7 cellular contexts compared by ENCODE assay signal in genomic region chr1:176204655-176205054, GRCh38. TPM values are rescaled to one million over a fixed set of nuclear protein-coding genes. Genes with fewer than 3 reads are reported as not detected.
DNase-seq lines count a peak whose midpoint lies in the region; ATAC-seq and TF ChIP-seq lines count a peak whose summit lies in the region.
"Not testable (repeated sequence)": the region's sequence is repeated elsewhere in the genome, so short reads cannot be mapped to it uniquely, and the experiment has no call there.

No MANE protein-coding gene starts in this region.

- not testable (repeated sequence) for H4K8ac ChIP-seq in trophoblast cell (ENCODE audit: low read depth, low read length)

- H4K12ac ChIP-seq in trophoblast cell (ENCODE audit: low read depth, low read length), result not testable (repeated sequence)

- not testable (repeated sequence) for H3K27ac ChIP-seq in MM.1S (ENCODE audit: low read length); trophoblast cell (ENCODE audit: low read depth, low read length)
- peak overlapping the region; percentile 99 for H3K27ac ChIP-seq in lower lobe of right lung

- H2AK5ac ChIP-seq in trophoblast cell (ENCODE audit: low read length), result not testable (repeated sequence)

- peaks cover 65% of the 10 kb centered on the region for H3K4me1 Mint-ChIP-seq in activated B cell treated with CpG ODN at 0.5 μM for 24 hours

- not testable (repeated sequence) for H3K9ac ChIP-seq in MM.1S (ENCODE audit: low read length); trophoblast cell (ENCODE audit: low read length)
- H3K9ac ChIP-seq in adipocyte (ENCODE audit: low read length), result peak overlapping the region; percentile 98

- no CpG with 5 or more reads among the region's 9 CpGs for WGBS in trophoblast cell (ENCODE audit: extremely low coverage, insufficient coverage, insufficient read length)

- not testable (repeated sequence) for H3K9me3 Mint-ChIP-seq in activated B cell treated with CpG ODN at 0.5 μM for 24 hours

- peaks cover 14% of the 10 kb centered on the region for H3K36me3 Mint-ChIP-seq in activated B cell treated with CpG ODN at 0.5 μM for 24 hours (ENCODE audit: low read depth)

- H3K36me3 ChIP-seq in MM.1S (replicated peaks; ENCODE audit: insufficient read depth, low read length); adipocyte (ENCODE audit: control insufficient read depth, insufficient read depth, low read length, severe bottlenecking); lower lobe of right lung; trophoblast cell (ENCODE audit: control insufficient read depth in 1 of 2, insufficient read depth in 2 of 2, low read length in 2 of 2): not testable (repeated sequence)

- not testable (repeated sequence) for H3K14ac ChIP-seq in trophoblast cell (ENCODE audit: low read length)

- not testable (repeated sequence) for ATAC-seq in activated B cell treated with CpG ODN at 0.5 μM for 24 hours (ENCODE audit: low read depth); lower lobe of right lung

- H3F3A ChIP-seq in MM.1S (ENCODE audit: insufficient read depth, low read length), result peaks cover 28% of the 10 kb centered on the region

- H4K91ac ChIP-seq in trophoblast cell (ENCODE audit: low read depth, low read length), result not testable (repeated sequence)

- H3K4me3 Mint-ChIP-seq in activated B cell treated with CpG ODN at 0.5 μM for 24 hours, result peak overlapping the region; percentile 94

- not testable (repeated sequence) for H3K9me2 ChIP-seq in MM.1S (replicated peaks; ENCODE audit: insufficient read depth, low read length)

- H3K27ac Mint-ChIP-seq in activated B cell treated with CpG ODN at 0.5 μM for 24 hours, result not testable (repeated sequence)

- peak overlapping the region; percentile 92 for H3K4ac ChIP-seq in trophoblast cell (ENCODE audit: low read depth, low read length)

- TF ChIP-seq CTCF in GM12864 (IDR thresholded peaks at IDR 0.05; ENCODE audit: low read depth, low read length, missing control alignments); MM.1S (IDR thresholded peaks at IDR 0.05; ENCODE audit: low read length); activated B cell treated with CpG ODN at 0.5 μM for 24 hours (IDR thresholded peaks at IDR 0.05); epithelial cell of esophagus (IDR thresholded peaks at IDR 0.05; ENCODE audit: insufficient read depth, low read depth, low read length, missing control alignments); lower lobe of right lung (IDR thresholded peaks at IDR 0.05): not testable (repeated sequence)

- H3K79me1 ChIP-seq in trophoblast cell (ENCODE audit: low read length), result peaks cover 13% of the 10 kb centered on the region

- CTCF ChIA-PET in activated B cell treated with CpG ODN at 0.5 μM for 24 hours (lab: Charles Lee), result not testable (repeated sequence)

- not testable (repeated sequence) for H2BK5ac ChIP-seq in trophoblast cell (ENCODE audit: low read depth, low read length, poor library complexity)

- H3K79me2 ChIP-seq in MM.1S (ENCODE audit: low read length) (peaks cover 73% of the 10 kb centered on the region), trophoblast cell (ENCODE audit: control insufficient read depth, insufficient read depth, low read length, poor library complexity) (peaks cover 18% of the 10 kb centered on the region)

- not testable (repeated sequence) for DNase-seq in GM12864 (ENCODE audit: low read depth); MM.1S; activated B cell treated with CpG ODN at 0.5 μM for 24 hours; adipocyte (ENCODE audit: low read depth); epithelial cell of esophagus (ENCODE audit: low read depth); lower lobe of right lung; trophoblast cell

- not testable (repeated sequence) for H3K27me3 Mint-ChIP-seq in activated B cell treated with CpG ODN at 0.5 μM for 24 hours

- H2BK120ac ChIP-seq in trophoblast cell (ENCODE audit: insufficient read depth, low read length, poor library complexity), result not testable (repeated sequence)

- H3K27me3 ChIP-seq in MM.1S (replicated peaks; ENCODE audit: insufficient read depth, low read length); adipocyte (replicated peaks; ENCODE audit: control insufficient read depth, insufficient read depth, low read length); lower lobe of right lung (ENCODE audit: low read depth); trophoblast cell (ENCODE audit: insufficient read depth, low read length): not testable (repeated sequence)

- not testable (repeated sequence) for H2AFZ ChIP-seq in MM.1S (ENCODE audit: low read length); trophoblast cell (ENCODE audit: insufficient read depth, low read length, poor library complexity)

- intact Hi-C loops in activated B cell treated with CpG ODN at 0.5 μM for 24 hours (cut with micrococcal nuclease), result loop anchor here (5.0 to 10.0 kb wide), 3 partner anchors 32 to 1012 kb away; partner anchors contain the start of gene KIAA0040
- intact Hi-C loops in lower lobe of right lung (cut with DNase I), result not testable (repeated sequence)

- H3K9me3 ChIP-seq in MM.1S (replicated peaks; ENCODE audit: insufficient read depth, low read length); adipocyte (ENCODE audit: control insufficient read depth, low read length); lower lobe of right lung; trophoblast cell (ENCODE audit: insufficient read depth, low read depth, low read length): not testable (repeated sequence)

- POLR2A ChIA-PET in activated B cell treated with CpG ODN at 0.5 μM for 24 hours (lab: Charles Lee), result not testable (repeated sequence)

- not testable (repeated sequence) for H4K20me1 ChIP-seq in MM.1S (ENCODE audit: insufficient read depth, low read length)

- H3K18ac ChIP-seq in trophoblast cell (ENCODE audit: low read length), result not testable (repeated sequence)

- not testable (repeated sequence) for H3K23ac ChIP-seq in trophoblast cell (ENCODE audit: low read length)

- H3K4me3 ChIP-seq in GM12864 (ENCODE audit: low read depth, low read length) (peak overlapping the region; percentile 98), MM.1S (ENCODE audit: low read length) (peak overlapping the region; percentile 98; the same call in 1 of the 2 replicates), adipocyte (ENCODE audit: low read length) (peak overlapping the region; percentile 90), epithelial cell of esophagus (ENCODE audit: low read length) (peak overlapping the region; percentile 68), lower lobe of right lung (peak overlapping the region; percentile 98)
- not testable (repeated sequence) for H3K4me3 ChIP-seq in trophoblast cell (ENCODE audit: low read depth, low read length)

- H3K4me2 ChIP-seq in MM.1S (ENCODE audit: low read depth, low read length), result peak overlapping the region; percentile 81; the same call in 1 of the 2 replicates
- not testable (repeated sequence) for H3K4me2 ChIP-seq in trophoblast cell (ENCODE audit: low read length)

- not testable (repeated sequence) for H2BK12ac ChIP-seq in trophoblast cell (ENCODE audit: low read length)

- H3K4me1 ChIP-seq in MM.1S (ENCODE audit: low read length) (peaks cover 12% of the 10 kb centered on the region), adipocyte (ENCODE audit: control insufficient read depth, insufficient read depth, low read length) (peaks cover 32% of the 10 kb centered on the region), lower lobe of right lung (peaks cover 45% of the 10 kb centered on the region)
- not testable (repeated sequence) for H3K4me1 ChIP-seq in trophoblast cell (ENCODE audit: control insufficient read depth in 1 of 2, insufficient read depth in 2 of 2, low read length in 2 of 2)

RNA-seq across cellular contexts. Expression of gene COP1, which starts 2.4 kb away (rescaled TPM):
- total RNA-seq in activated B cell treated with CpG ODN at 0.5 μM for 24 hours (46.3 and 52.1 TPM in 2 replicates), lower lobe of right lung (46.3 TPM)
- 30.9 and 32.2 TPM in 2 replicates for polyA plus RNA-seq in trophoblast cell (2013)
